Comparison of ENCODE assay signal across 18 cellular contexts in genomic region chr7:123752534-123752933, GRCh38. TPM values are rescaled to one million over a fixed set of nuclear protein-coding genes. Genes with fewer than 3 reads are reported as not detected.
DNase-seq lines count a peak whose midpoint lies in the region; TF ChIP-seq lines count a peak whose summit lies in the region.
"Had no signal": no experiment of that assay in that cellular context is flagged by ENCODE, and none has a peak within 500 bp of the region (broad histone marks: within the 10 kb centered on the region; RNA-seq: fewer than 3 reads in every experiment).

No MANE protein-coding gene starts in this region.

- H3K4ac ChIP-seq in H9 (ENCODE audit: low read depth, low read length), result no peak overlapping the region

- H3K14ac ChIP-seq in H9 (ENCODE audit: insufficient read depth, low read length), result no peak overlapping the region

- no peaks in the 10 kb centered on the region for H3K9me3 Mint-ChIP-seq in H9
- H3K9me3 Mint-ChIP-seq: IgD-negative memory B cell had no signal

- H2BK12ac ChIP-seq in H9 (ENCODE audit: insufficient read length, low read depth, low read length), result no peak overlapping the region

- H3K27me3 Mint-ChIP-seq in H9 (ENCODE audit: low read depth), result no peaks in the 10 kb centered on the region
- H3K27me3 Mint-ChIP-seq: IgD-negative memory B cell had no signal

- no peak overlapping the region for H3K56ac ChIP-seq in H9 (ENCODE audit: insufficient read length, low read depth, low read length)

- H3K36me3 ChIP-seq in iPS-15b (ENCODE audit: control insufficient read depth, insufficient read depth, low read length), result no peaks in the 10 kb centered on the region
- H3K36me3 ChIP-seq: BLaER1 treated with 17β-estradiol and CSF1 and Interleukin-3, amounts not matched to agents 10 nM and 100 nM; SJCRH30 had no signal

- TF ChIP-seq CTCF in H9 (conservative IDR thresholded peaks at IDR 0.05) (no peak), GM10248 (IDR thresholded peaks at IDR 0.05; ENCODE audit: control extremely low read depth, extremely low read depth, low read depth, missing control alignments) (no peak)

- H3K27ac Mint-ChIP-seq in H9, result no peak overlapping the region

- peaks cover 1% of the 10 kb centered on the region for H3K23me2 ChIP-seq in H9 (ENCODE audit: insufficient read length, low read depth, low read length, poor library complexity, severe bottlenecking)

- WGBS in H9 (ENCODE audit: extremely low coverage, insufficient read length, low lambda C conversion rate), result no CpG with 5 or more reads among the region's 3 CpGs

- H3K9ac ChIP-seq in iPS-15b (ENCODE audit: low read depth, low read length) (peak overlapping the region; percentile 29), H9 (ENCODE audit: extremely low read depth, insufficient read length, low read length) (no peak overlapping the region)
- H3K9ac ChIP-seq: BLaER1 treated with 17β-estradiol and CSF1 and Interleukin-3, amounts not matched to agents 10 nM and 100 nM had no signal

- H3K23ac ChIP-seq in H9 (ENCODE audit: insufficient read length, low read depth, low read length), result no peak overlapping the region

- H3K27me3 ChIP-seq in iPS-15b (ENCODE audit: control insufficient read depth, insufficient read depth, low read length) (no peaks in the 10 kb centered on the region), H9 (ENCODE audit: insufficient read depth, low read length) (no peaks in the 10 kb centered on the region)
- H3K27me3 ChIP-seq: BLaER1 treated with 17β-estradiol and CSF1 and Interleukin-3, amounts not matched to agents 10 nM and 100 nM; SJCRH30 had no signal

- H3K27ac ChIP-seq in H9 (ENCODE audit: insufficient read length, low read depth, low read length), result no peak overlapping the region
- H3K27ac ChIP-seq: A549; BLaER1 treated with 17β-estradiol and CSF1 and Interleukin-3, amounts not matched to agents 10 nM and 100 nM; SJCRH30 had no signal

- H3K4me1 ChIP-seq in iPS-15b (ENCODE audit: control insufficient read depth, insufficient read depth, low read length) (peaks cover 9% of the 10 kb centered on the region), H9 (ENCODE audit: insufficient read depth, low read length) (no peaks in the 10 kb centered on the region)

- H3K4me3 ChIP-seq in iPS-15b (ENCODE audit: low read depth, low read length), result no peak overlapping the region
- H3K4me3 ChIP-seq: A549; BLaER1 treated with 17β-estradiol and CSF1 and Interleukin-3, amounts not matched to agents 10 nM and 100 nM; SJCRH30 had no signal

- H2BK15ac ChIP-seq in H9 (ENCODE audit: low read depth, low read length), result no peak overlapping the region

- no peak overlapping the region for H2BK5ac ChIP-seq in H9 (ENCODE audit: insufficient read length, low read length)

- no peak overlapping the region for H2AK5ac ChIP-seq in H9 (ENCODE audit: insufficient read length, low read length)

- H3K4me3 Mint-ChIP-seq in H9, result no peak overlapping the region

- H3K79me1 ChIP-seq in H9 (ENCODE audit: insufficient read depth, low read depth, low read length, poor library complexity, severe bottlenecking), result no peaks in the 10 kb centered on the region

- H3T11ph ChIP-seq in H9 (ENCODE audit: low read length), result no peak overlapping the region

- peaks cover 22 to 25% of the 10 kb centered on the region in 2 experiments for H3K4me1 Mint-ChIP-seq in H9

- peak; percentile 19 for DNase-seq in NCI-H82 (lab: John Stamatoyannopoulos, UW)
- DNase-seq in NCI-H82 treated with DMSO at 0.1 percent for 48 hours (lab: John Stamatoyannopoulos, UW; ENCODE audit: unreplicated experiment), result no peak
- DNase-seq in NAMALWA (ENCODE audit: low spot score), result peak; percentile 26
- peak; percentile 46 for DNase-seq in superior temporal gyrus (ENCODE audit: extremely low spot score)
- no peak for DNase-seq in OCI-M2 (lab: John Stamatoyannopoulos, UW; ENCODE audit: unreplicated experiment)
- no peak for DNase-seq in H9
- DNase-seq in GM10248 (ENCODE audit: extremely low spot score), result no peak
- DNase-seq: NCI-H1436; NCI-H2029; NCI-H2227 treated with DMSO at 0.1 percent for 48 hours; NCI-H524; NK-92 treated with Interleukin-12 subunit alpha and Interleukin-12 subunit beta, amount 100 ng/mL, for 24 hours; RPMI8226; SJCRH30 had no signal

- H3K18ac ChIP-seq in H9 (ENCODE audit: insufficient read length, low read depth, low read length), result no peak overlapping the region

- no peaks in the 10 kb centered on the region for H3K9me3 ChIP-seq in iPS-15b (ENCODE audit: control insufficient read depth, insufficient read depth, low read length)
- H3K9me3 ChIP-seq in H9 (ENCODE audit: control insufficient read depth, low read depth, low read length), result no peaks in the 10 kb centered on the region
- H3K9me3 ChIP-seq: A549; BLaER1 treated with 17β-estradiol and CSF1 and Interleukin-3, amounts not matched to agents 10 nM and 100 nM; SJCRH30 had no signal

- no peak overlapping the region for H4K8ac ChIP-seq in H9 (replicated peaks; ENCODE audit: insufficient read length, low read depth, low read length)

- H2AFZ ChIP-seq in H9 (ENCODE audit: low read length), result no peak overlapping the region

- peaks cover 5% of the 10 kb centered on the region; the same call in 1 of the 2 replicates for H3K79me2 ChIP-seq in H9 (ENCODE audit: insufficient read depth, low read length)

- no peaks in the 10 kb centered on the region; a peak in 2 of 7 replicates for H3K36me3 Mint-ChIP-seq in H9 (ENCODE audit: insufficient read depth in 1 of 3, low read depth in 3 of 3)
- H3K36me3 Mint-ChIP-seq: IgD-negative memory B cell had no signal

- no peaks in the 10 kb centered on the region for H4K20me1 ChIP-seq in H9 (ENCODE audit: control insufficient read depth, insufficient read depth, insufficient read length)

- H4K91ac ChIP-seq in H9 (ENCODE audit: insufficient read length, low read depth, low read length), result no peak overlapping the region

- POLR2A ChIA-PET in GM10248 (lab: Yijun Ruan, JAX), result no interaction called here

- H4K5ac ChIP-seq in H9 (ENCODE audit: insufficient read length, low read depth, low read length), result no peak overlapping the region

- no peak overlapping the region for H3K4me2 ChIP-seq in H9 (ENCODE audit: insufficient read depth, insufficient read length, low read length)
- H3K4me2 ChIP-seq: A549 had no signal

- CTCF ChIA-PET in GM10248 (lab: Yijun Ruan, JAX), result no interaction called here

- no peak overlapping the region for H2BK20ac ChIP-seq in H9 (ENCODE audit: low read depth, low read length, poor library complexity, severe bottlenecking)

- no peak overlapping the region for H2BK120ac ChIP-seq in H9 (ENCODE audit: low read depth, low read length, poor library complexity, severe bottlenecking)

RNA-seq across cellular contexts. Expression of gene WASL, which starts 3.7 kb away (rescaled TPM):
- 39.3 and 41.9 TPM in 2 replicates for total RNA-seq in H9 (2021)

Comparison
In these comparisons a context has a peak if more than half of its experiments do, and no peak if none do; other contexts are left out.
1. DNase-seq: peak in NCI-H82 (single experiment), NAMALWA (single experiment) and superior temporal gyrus (single experiment); none in NCI-H82 treated with DMSO at 0.1 percent for 48 hours (single experiment), OCI-M2 (single experiment), H9 (single experiment) and GM10248 (single experiment).